Comparison of ENCODE assay signal across 16 cellular contexts in the genomic region with DNA sequence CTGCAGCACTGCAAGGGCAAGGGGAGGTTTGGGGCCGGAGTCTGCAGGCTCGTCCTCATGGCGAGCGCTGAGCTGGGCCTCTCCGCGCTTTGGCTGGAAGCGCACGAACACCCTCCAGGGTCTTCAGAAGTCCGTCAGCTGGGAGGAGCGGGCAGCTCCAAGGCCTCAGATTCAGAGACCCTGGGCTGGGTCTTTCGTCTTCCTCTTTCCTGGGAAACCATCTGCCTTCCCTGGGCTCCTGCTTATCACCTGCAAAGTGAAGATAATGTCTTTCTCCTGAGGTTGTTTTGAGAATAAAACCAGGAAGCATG.
"Had no signal": no experiment of that assay in that cellular context is flagged by ENCODE, and none has a peak within 500 bp of the region (broad histone marks: within the 10 kb centered on the region; RNA-seq: fewer than 3 reads in every experiment).

No MANE protein-coding gene starts in this region.

- H3K9me3 Mint-ChIP-seq: stimulated activated effector memory CD8-positive, alpha-beta T cell treated with anti-CD3 and anti-CD28 coated beads, Interleukin-12 subunit alpha, Interleukin-12 subunit beta, amount 100 ng/mL, for 72 hours had no signal

- DNase-seq: cortex of kidney; effector CD8-positive, alpha-beta T cell; hippocampal formation; mammary epithelial cell; small intestine; stimulated activated CD4-positive, alpha-beta T cell treated with anti-CD3 and anti-CD28 coated beads, Interleukin-12 subunit alpha, Interleukin-12 subunit beta, amount 100 ng/mL, for 4 hours; stimulated activated CD4-positive, alpha-beta T cell treated with anti-CD3 and anti-CD28 coated beads, Interleukin-4, amount 100 ng/mL, for 1 hour; stimulated activated naive CD8-positive, alpha-beta T cell treated with anti-CD3 and anti-CD28 coated beads, Interleukin-15, Interleukin-2, amounts not matched to agents 100 U/mL and 50 U/mL, for 24 hours had no signal

- ATAC-seq: heart left ventricle; naive thymus-derived CD8-positive, alpha-beta T cell; stimulated activated effector memory CD8-positive, alpha-beta T cell treated with anti-CD3 and anti-CD28 coated beads, Interleukin-12 subunit alpha, Interleukin-12 subunit beta, amount 100 ng/mL, for 72 hours; stimulated activated naive CD8-positive, alpha-beta T cell treated with anti-CD3 and anti-CD28 coated beads, Interleukin-15, Interleukin-2, amounts not matched to agents 100 U/mL and 50 U/mL, for 24 hours; upper lobe of right lung had no signal

- H3K9me3 ChIP-seq: heart left ventricle, suprapubic skin, tibial artery, upper lobe of right lung had no signal

- H3K4me1 ChIP-seq: upper lobe of right lung had no signal

- H3K27ac ChIP-seq: dorsolateral prefrontal cortex, heart left ventricle, suprapubic skin, tibial artery, upper lobe of right lung had no signal

- H3K4me3 Mint-ChIP-seq: naive thymus-derived CD8-positive, alpha-beta T cell; stimulated activated effector memory CD8-positive, alpha-beta T cell treated with anti-CD3 and anti-CD28 coated beads, Interleukin-12 subunit alpha, Interleukin-12 subunit beta, amount 100 ng/mL, for 72 hours had no signal

- H3K4me1 Mint-ChIP-seq: stimulated activated effector memory CD8-positive, alpha-beta T cell treated with anti-CD3 and anti-CD28 coated beads, Interleukin-12 subunit alpha, Interleukin-12 subunit beta, amount 100 ng/mL, for 72 hours had no signal

- H3K27ac Mint-ChIP-seq: stimulated activated effector memory CD8-positive, alpha-beta T cell treated with anti-CD3 and anti-CD28 coated beads, Interleukin-12 subunit alpha, Interleukin-12 subunit beta, amount 100 ng/mL, for 72 hours had no signal

- H3K36me3 Mint-ChIP-seq: naive thymus-derived CD8-positive, alpha-beta T cell had no signal

- FAIRE-seq: frontal cortex, small intestine had no signal

- H3K36me3 ChIP-seq: heart left ventricle, suprapubic skin, tibial artery, upper lobe of right lung had no signal

- H3K4me3 ChIP-seq: dorsolateral prefrontal cortex, heart left ventricle, suprapubic skin, tibial artery, upper lobe of right lung had no signal
